9 cellular contexts compared by ENCODE assay signal in genomic region chr20:32527447-32528055, GRCh38. TPM values are rescaled to one million over a fixed set of nuclear protein-coding genes. Genes with fewer than 3 reads are reported as not detected.
DNase-seq lines count a peak whose midpoint lies in the region; ATAC-seq and TF ChIP-seq lines count a peak whose summit lies in the region.
"Had no signal": no experiment of that assay in that cellular context is flagged by ENCODE, and none has a peak within 500 bp of the region (broad histone marks: within the 10 kb centered on the region; RNA-seq: fewer than 3 reads in every experiment).

No MANE protein-coding gene starts in this region.

- peak overlapping the region; percentile 93 for H3K27ac Mint-ChIP-seq in activated naive CD4-positive, alpha-beta T cell treated with anti-CD3 and anti-CD28 coated beads for 36 hours
- H3K27ac Mint-ChIP-seq in endodermal cell: no peak overlapping the region
- H3K27ac Mint-ChIP-seq in stimulated activated naive CD8-positive, alpha-beta T cell treated with anti-CD3 and anti-CD28 coated beads, Interleukin-15, amount 100 ng/mL, for 72 hours: peak overlapping the region; percentile 93 to 95

- no peaks in the 10 kb centered on the region for H3K9me3 ChIP-seq in endodermal cell (ENCODE audit: control insufficient read depth, low read length)
- H3K9me3 ChIP-seq: prostate gland had no signal

- intact Hi-C loops in activated naive CD4-positive, alpha-beta T cell treated with anti-CD3 and anti-CD28 coated beads for 36 hours (cut with micrococcal nuclease): loop anchor here (1.0 to 2.0 kb wide), 2 partner anchors 9 to 27 kb away; no protein-coding TSS in a partner anchor

- H3K27me3 Mint-ChIP-seq in activated naive CD4-positive, alpha-beta T cell treated with anti-CD3 and anti-CD28 coated beads for 36 hours (ENCODE audit: low read depth): no peaks in the 10 kb centered on the region
- peaks cover 15% of the 10 kb centered on the region for H3K27me3 Mint-ChIP-seq in endodermal cell (ENCODE audit: insufficient read depth)
- H3K27me3 Mint-ChIP-seq in stimulated activated naive CD8-positive, alpha-beta T cell treated with anti-CD3 and anti-CD28 coated beads, Interleukin-15, amount 100 ng/mL, for 72 hours: no peaks in the 10 kb centered on the region

- peak; percentile 58 for DNase-seq in activated naive CD4-positive, alpha-beta T cell treated with anti-CD3 and anti-CD28 coated beads for 36 hours
- no peak for DNase-seq in activated naive CD4-positive, alpha-beta T cell treated with Interleukin-2 at 50 U/mL for 16 hours
- peak; percentile 84 for DNase-seq in NCI-H345 (lab: John Stamatoyannopoulos, UW)
- DNase-seq in endodermal cell: peak; percentile 55
- DNase-seq in stimulated activated naive CD8-positive, alpha-beta T cell treated with anti-CD3 and anti-CD28 coated beads, Interleukin-15, amount 100 ng/mL, for 72 hours: no peak
- DNase-seq in pons (ENCODE audit: low spot score): no peak

- H3K27me3 ChIP-seq in endodermal cell (ENCODE audit: control insufficient read depth, insufficient read depth, low read length, poor library complexity, severe bottlenecking): no peaks in the 10 kb centered on the region

- H3K27ac ChIP-seq in endodermal cell (ENCODE audit: low read depth, low read length): peak overlapping the region; percentile 92
- H3K27ac ChIP-seq: prostate gland had no signal

- peak overlapping the region; percentile 60 for H3K4me3 Mint-ChIP-seq in activated naive CD4-positive, alpha-beta T cell treated with anti-CD3 and anti-CD28 coated beads for 36 hours
- no peak overlapping the region for H3K4me3 Mint-ChIP-seq in endodermal cell
- peak overlapping the region; percentile 74 to 85 for H3K4me3 Mint-ChIP-seq in stimulated activated naive CD8-positive, alpha-beta T cell treated with anti-CD3 and anti-CD28 coated beads, Interleukin-15, amount 100 ng/mL, for 72 hours

- ATAC-seq in stimulated activated naive CD8-positive, alpha-beta T cell treated with anti-CD3 and anti-CD28 coated beads, Interleukin-15, amount 100 ng/mL, for 72 hours: peak; percentile 26
- ATAC-seq in GM18519 (IDR thresholded peaks at IDR 0.05; ENCODE audit: low FRiP score, unreplicated experiment): no peak
- ATAC-seq in GM18861 (IDR thresholded peaks at IDR 0.05; ENCODE audit: unreplicated experiment): no peak

- H3K9me3 Mint-ChIP-seq in activated naive CD4-positive, alpha-beta T cell treated with anti-CD3 and anti-CD28 coated beads for 36 hours: no peaks in the 10 kb centered on the region
- no peaks in the 10 kb centered on the region for H3K9me3 Mint-ChIP-seq in endodermal cell
- H3K9me3 Mint-ChIP-seq in stimulated activated naive CD8-positive, alpha-beta T cell treated with anti-CD3 and anti-CD28 coated beads, Interleukin-15, amount 100 ng/mL, for 72 hours: no peaks in the 10 kb centered on the region

- no peak overlapping the region for H3K4me3 ChIP-seq in endodermal cell (ENCODE audit: low read length)
- H3K4me3 ChIP-seq: prostate gland had no signal

- 61 to 82% methylated on average over 5 to 24 of the region's 24 CpGs for WGBS in endodermal cell (ENCODE audit: insufficient coverage in 1 of 2, insufficient read length in 1 of 2), 2 experiments

- peaks cover 10% of the 10 kb centered on the region for H3K36me3 Mint-ChIP-seq in activated naive CD4-positive, alpha-beta T cell treated with anti-CD3 and anti-CD28 coated beads for 36 hours (ENCODE audit: low read depth)
- no peaks in the 10 kb centered on the region for H3K36me3 Mint-ChIP-seq in endodermal cell (ENCODE audit: low read depth)

- no peaks in the 10 kb centered on the region for H3K36me3 ChIP-seq in endodermal cell (ENCODE audit: control insufficient read depth, insufficient read depth, low read length)
- H3K36me3 ChIP-seq: prostate gland had no signal

- peaks cover 88% of the 10 kb centered on the region for H3K4me1 Mint-ChIP-seq in activated naive CD4-positive, alpha-beta T cell treated with anti-CD3 and anti-CD28 coated beads for 36 hours (ENCODE audit: low read depth)
- H3K4me1 Mint-ChIP-seq in endodermal cell: peaks cover 13% of the 10 kb centered on the region
- peaks cover 95% of the 10 kb centered on the region for H3K4me1 Mint-ChIP-seq in stimulated activated naive CD8-positive, alpha-beta T cell treated with anti-CD3 and anti-CD28 coated beads, Interleukin-15, amount 100 ng/mL, for 72 hours

- TF ChIP-seq CTCF in endodermal cell (conservative IDR thresholded peaks at IDR 0.05): no peak

- H3K4me1 ChIP-seq in endodermal cell (ENCODE audit: control insufficient read depth, insufficient read depth, low read length): no peaks in the 10 kb centered on the region
- H3K4me1 ChIP-seq: prostate gland had no signal

- no peak overlapping the region for H3K9ac ChIP-seq in endodermal cell (ENCODE audit: extremely low read depth, low read length, poor library complexity, severe bottlenecking)

- CTCF ChIA-PET in activated naive CD4-positive, alpha-beta T cell treated with anti-CD3 and anti-CD28 coated beads for 36 hours (lab: Charles Lee): interaction anchor here (0.5 to 12.4 kb wide), 6 partner anchors 10 to 171 kb away, joined by 4 to 330 read pairs (median 5); partner anchors contain the start of gene NOL4L

RNA-seq across cellular contexts. Expression of gene NOL4L, which starts 57.6 kb away (rescaled TPM):
- total RNA-seq in activated naive CD4-positive, alpha-beta T cell treated with anti-CD3 and anti-CD28 coated beads for 36 hours: 10 to 100 TPM; 24.8 to 29.2 TPM
- 10 to 100 TPM; 39.6 to 50.7 TPM for total RNA-seq in endodermal cell
- polyA plus RNA-seq in endodermal cell (2013, experiment 1 of 2): 44.8 TPM
- 45.4 TPM for polyA plus RNA-seq in endodermal cell (2013, experiment 2 of 2)

Comparison
In these comparisons a context has a peak if more than half of its experiments do, and no peak if none do; other contexts are left out.
1. DNase-seq: peak in activated naive CD4-positive, alpha-beta T cell treated with anti-CD3 and anti-CD28 coated beads for 36 hours (single experiment), NCI-H345 (single experiment) and endodermal cell (single experiment); none in activated naive CD4-positive, alpha-beta T cell treated with Interleukin-2 at 50 U/mL for 16 hours (single experiment), stimulated activated naive CD8-positive, alpha-beta T cell treated with anti-CD3 and anti-CD28 coated beads, Interleukin-15, amount 100 ng/mL, for 72 hours (0 of 2) and pons (single experiment).